ENCODE assay signal across 23 cellular contexts in the genomic region with DNA sequence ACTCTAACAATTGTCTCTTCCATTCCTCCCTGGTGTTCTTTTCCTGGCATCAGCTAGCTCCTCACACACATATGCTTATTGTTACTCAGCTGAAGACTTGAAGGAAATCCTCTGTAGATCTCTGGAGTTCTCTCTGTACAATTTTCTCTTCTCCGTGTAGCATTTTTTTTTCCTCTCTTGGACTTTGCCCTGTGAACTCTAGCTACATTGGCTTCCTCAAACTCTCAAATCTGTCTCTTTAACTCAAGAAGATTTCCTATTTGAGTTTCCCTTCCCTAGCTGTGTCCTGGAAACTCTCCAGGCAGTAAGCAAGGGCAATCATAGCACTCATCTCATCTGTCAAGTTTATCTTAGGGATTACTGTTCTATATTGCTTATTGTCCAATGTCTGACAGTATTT. TPM values are rescaled to one million over a fixed set of nuclear protein-coding genes. Genes with fewer than 3 reads are reported as not detected.
DNase-seq lines count a peak whose midpoint lies in the region; ATAC-seq and TF ChIP-seq lines count a peak whose summit lies in the region.
"Had no signal": no experiment of that assay in that cellular context is flagged by ENCODE, and none has a peak within 500 bp of the region (broad histone marks: within the 10 kb centered on the region; RNA-seq: fewer than 3 reads in every experiment).

No MANE protein-coding gene starts in this region.

- DNase-seq in NOMO-1 treated with DMSO at 0.1 percent for 48 hours (lab: John Stamatoyannopoulos, UW; ENCODE audit: unreplicated experiment) (peak; percentile 14), NOMO-1 treated with dmso at 0.1 percent for 144 hours (lab: John Stamatoyannopoulos, UW; ENCODE audit: unreplicated experiment) (no peak), left colon (no peak), right atrium auricular region (ENCODE audit: low spot score) (no peak)
- no peak for DNase-seq in stimulated activated CD4-positive, alpha-beta T cell treated with anti-CD3 and anti-CD28 coated beads, Interleukin-2, amount 100 ng/mL, for 24 hours
- DNase-seq: 8988T; ACHN; AML-193; BE2C; CD4-positive, alpha-beta T cell; CD8-positive, alpha-beta memory T cell; DMS 273 treated with DMSO at 0.1 percent for 48 hours; DMS79; EL; GDM1; GOT3; HFFc6 had no signal

- H3K27me3 ChIP-seq in right atrium auricular region = no peaks in the 10 kb centered on the region

- H3K9me3 ChIP-seq in right atrium auricular region = no peaks in the 10 kb centered on the region
- H3K9me3 ChIP-seq: BE2C, HAP-1 had no signal

- peak overlapping the region; percentile 9; the same call in 1 of the 2 replicates for H3K27ac ChIP-seq in VCaP
- H3K27ac ChIP-seq in right atrium auricular region = no peak overlapping the region
- H3K27ac ChIP-seq: A549; BLaER1 treated with 17β-estradiol and CSF1 and Interleukin-3, amounts not matched to agents 10 nM and 100 nM had no signal

- H3K4me3 ChIP-seq in right atrium auricular region = no peak overlapping the region
- H3K4me3 ChIP-seq: A549; BLaER1 treated with 17β-estradiol and CSF1 and Interleukin-3, amounts not matched to agents 10 nM and 100 nM; GM12878; HAP-1 had no signal

- TF ChIP-seq CTCF in VCaP (conservative IDR thresholded peaks at IDR 0.05) (no peak), right atrium auricular region (IDR thresholded peaks at IDR 0.05) (no peak)

- H3K4me1 ChIP-seq in right atrium auricular region = peaks cover 0 to 6% of the 10 kb centered on the region in 2 donors
- H3K4me1 ChIP-seq: BE2C, HAP-1 had no signal

- intact Hi-C loops in left colon (cut with DNase I, micrococcal nuclease) = no loop called here

- ATAC-seq in left colon (peak; percentile 47), HG02588 (IDR thresholded peaks at IDR 0.05; ENCODE audit: unreplicated experiment) (no peak)
- ATAC-seq: A549, GM12878 had no signal

- H3K36me3 ChIP-seq in right atrium auricular region = no peaks in the 10 kb centered on the region
- H3K36me3 ChIP-seq: BE2C; BLaER1 treated with 17β-estradiol and CSF1 and Interleukin-3, amounts not matched to agents 10 nM and 100 nM; HAP-1 had no signal

RNA-seq across cellular contexts. Expression of a gene that starts 4.3 kb away (rescaled TPM):
- total RNA-seq in left colon (10 to 100 TPM; 67.4 to 68.3 TPM), right atrium auricular region (10 to 100 TPM; 34.4 to 53.9 TPM)

RNA-seq across cellular contexts. Expression of a gene that starts 23.9 kb away (rescaled TPM):
- total RNA-seq in left colon (1 to 10 TPM; 4.2 to 4.6 TPM), right atrium auricular region (1 to 10 TPM; 1.3 to 2.7 TPM)
